12 cellular contexts compared by ENCODE assay signal in the genomic region with DNA sequence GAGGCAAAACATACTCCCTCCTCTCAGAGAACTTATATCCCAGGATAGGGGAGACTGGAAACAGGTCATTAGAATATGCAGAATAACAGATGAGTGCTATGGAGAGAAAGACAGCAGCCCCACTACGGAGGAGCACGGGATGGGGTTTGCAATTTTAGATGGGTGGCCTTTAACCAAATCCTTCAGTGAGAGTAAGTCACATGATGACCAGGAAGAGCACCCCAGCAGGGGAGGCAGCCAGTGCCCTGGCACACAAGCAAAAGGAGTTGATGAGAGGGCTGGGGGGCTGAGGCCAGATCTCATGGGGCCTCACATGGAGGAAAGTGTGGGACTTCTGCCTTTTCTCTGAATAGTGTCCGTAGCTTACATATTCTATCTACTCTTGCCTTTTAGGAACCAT. TPM values are rescaled to one million over a fixed set of nuclear protein-coding genes. Genes with fewer than 3 reads are reported as not detected.
DNase-seq lines count a peak whose midpoint lies in the region; ATAC-seq, FAIRE-seq and TF ChIP-seq lines count a peak whose summit lies in the region.
"Had no signal": no experiment of that assay in that cellular context is flagged by ENCODE, and none has a peak within 500 bp of the region (broad histone marks: within the 10 kb centered on the region; RNA-seq: fewer than 3 reads in every experiment).

No MANE protein-coding gene starts in this region.

- H3K9me3 Mint-ChIP-seq in osteocyte (ENCODE audit: unreplicated experiment) (no peaks in the 10 kb centered on the region), endothelial cell (ENCODE audit: unreplicated experiment) (no peaks in the 10 kb centered on the region)

- TF ChIP-seq POLR2A in HepG2 (IDR thresholded peaks at IDR 0.05; ENCODE audit: insufficient read depth in 1 of 2, low read depth in 2 of 2, low read length in 2 of 2) = no peak
- no peak for TF ChIP-seq POLR2A in uterus (IDR thresholded peaks at IDR 0.05)

- no peak for DNase-seq in HepG2 (ENCODE audit: low spot score)
- peak; percentile 60 for DNase-seq in choroid plexus epithelial cell (ENCODE audit: low read depth)
- DNase-seq in osteocyte (ENCODE audit: extremely low spot score, unreplicated experiment) = no peak
- DNase-seq in uterus = no peak
- no peak for DNase-seq in endothelial cell (ENCODE audit: low spot score)
- DNase-seq in posterior cingulate gyrus = no peak
- DNase-seq: dermis blood vessel endothelial cell, left colon, NCI-H446 treated with DMSO at 0.1 percent for 48 hours had no signal

- no peaks in the 10 kb centered on the region for H4K20me1 ChIP-seq in HepG2 (ENCODE audit: insufficient read depth, low read length)

- H3K27me3 Mint-ChIP-seq in osteocyte (ENCODE audit: unreplicated experiment) (no peaks in the 10 kb centered on the region), endothelial cell (ENCODE audit: unreplicated experiment) (peaks cover 4% of the 10 kb centered on the region)

- FAIRE-seq in HepG2 (lab: Jason Lieb, UNC) = no peak

- H2AFZ ChIP-seq in HepG2 (ENCODE audit: low read length) = no peak overlapping the region

- H3K36me3 ChIP-seq in liver (ENCODE audit: control insufficient read depth in 4 of 4, insufficient read depth in 3 of 4, low read depth in 1 of 4, low read length in 3 of 4) (peaks cover 2 to 23% (median 10%) of the 10 kb centered on the region in 4 donors), HepG2 (replicated peaks in 1 of 2; ENCODE audit: control insufficient read depth in 1 of 2, insufficient read depth in 2 of 2, low read length in 2 of 2) (peaks cover 11 to 39% of the 10 kb centered on the region in 2 experiments), uterus (no peaks in the 10 kb centered on the region)

- H3K4me3 ChIP-seq in liver (ENCODE audit: low read depth in 1 of 3, low read length in 3 of 3) (no peak overlapping the region), HepG2 (replicated peaks in 1 of 3; ENCODE audit: insufficient read depth in 1 of 3, low read depth in 2 of 3, low read length in 3 of 3) (no peak overlapping the region), choroid plexus epithelial cell (ENCODE audit: low read depth, low read length) (no peak overlapping the region), uterus (no peak overlapping the region)
- H3K4me3 ChIP-seq: BLaER1 had no signal

- no peaks in the 10 kb centered on the region for H3K27me3 ChIP-seq in liver (ENCODE audit: control insufficient read depth in 4 of 4, insufficient read depth in 4 of 4, low read length in 3 of 4)
- H3K27me3 ChIP-seq in HepG2 (ENCODE audit: control insufficient read depth in 1 of 2, insufficient read depth in 2 of 2, low read length in 2 of 2) = no peaks in the 10 kb centered on the region
- no peaks in the 10 kb centered on the region for H3K27me3 ChIP-seq in uterus
- H3K27me3 ChIP-seq: BLaER1 had no signal

- peak overlapping the region; percentile 77 for H3K27ac Mint-ChIP-seq in osteocyte (ENCODE audit: unreplicated experiment)
- H3K27ac Mint-ChIP-seq in endothelial cell (ENCODE audit: unreplicated experiment) = no peak overlapping the region

- no peak for TF ChIP-seq RAD21 in liver (IDR thresholded peaks at IDR 0.05)
- no peak for TF ChIP-seq RAD21 in HepG2 (CRISPR knock-in tag; IDR thresholded peaks at IDR 0.05)

- H3K79me2 ChIP-seq in HepG2 (ENCODE audit: insufficient read depth, low read length) = no peaks in the 10 kb centered on the region

- H3K9me3 ChIP-seq in liver (ENCODE audit: control insufficient read depth in 4 of 4, low read length in 3 of 4) (no peaks in the 10 kb centered on the region), HepG2 (ENCODE audit: low read length) (no peaks in the 10 kb centered on the region), uterus (no peaks in the 10 kb centered on the region)
- H3K9me3 ChIP-seq: BLaER1 had no signal

- CTCF ChIA-PET in HepG2 (lab: Yijun Ruan, JAX; ENCODE audit: low intra/inter-chr PET ratio, low total read pairs) = no interaction called here

- H3K36me3 Mint-ChIP-seq in osteocyte (ENCODE audit: unreplicated experiment) (peaks cover 23% of the 10 kb centered on the region), endothelial cell (ENCODE audit: low read depth, unreplicated experiment) (peaks cover 9% of the 10 kb centered on the region)

- H3K4me1 ChIP-seq in liver (ENCODE audit: control insufficient read depth in 4 of 4, insufficient read depth in 4 of 4, low read length in 3 of 4) = peaks cover 3 to 24% (median 15%) of the 10 kb centered on the region in 4 donors
- peaks cover 52% of the 10 kb centered on the region for H3K4me1 ChIP-seq in HepG2 (ENCODE audit: insufficient read depth, low read length)
- H3K4me1 ChIP-seq in uterus = peaks cover 10 to 22% of the 10 kb centered on the region in 2 donors

- BruUV-seq in HepG2 (replicated peaks; lab: Mats Ljungman, UMichigan) = no TSS peak

- WGBS in liver = 85% methylated on average over 3 of the region's 3 CpGs
- WGBS in HepG2 (ENCODE audit: low lambda C conversion rate) = 83% methylated on average over 3 of the region's 3 CpGs

- H3K4me3 Mint-ChIP-seq in osteocyte (ENCODE audit: unreplicated experiment) = no peak overlapping the region
- H3K4me3 Mint-ChIP-seq in endothelial cell (ENCODE audit: unreplicated experiment) = no peak overlapping the region

- in situ Hi-C loops in HepG2 (cut with HindIII; ENCODE audit: extremely low pct_ligation_motif_present, low pct_unique_long_range_greater_than_20kb) = no loop called here

- no peak overlapping the region for H3K4me2 ChIP-seq in HepG2 (ENCODE audit: low read depth, low read length)
- H3K4me2 ChIP-seq: BLaER1 had no signal

- H3K27ac ChIP-seq in liver (ENCODE audit: low read depth in 1 of 2, low read length in 2 of 2) = peak overlapping the region; percentile 60 to 78
- H3K27ac ChIP-seq in HepG2 (ENCODE audit: extremely low read length, insufficient read depth, low read length) = no peak overlapping the region
- H3K27ac ChIP-seq in uterus = peak overlapping the region; percentile 86 to 89
- H3K27ac ChIP-seq: BLaER1 had no signal

- intact Hi-C loops in HepG2 (cut with micrococcal nuclease; ENCODE audit: unreplicated experiment) = loop anchor here (1.0 to 2.0 kb wide), 2 partner anchors 51 to 111 kb away; no protein-coding TSS in a partner anchor
- intact Hi-C loops in uterus (cut with DNase I; ENCODE audit: low total_unique reads) = no loop called here
- intact Hi-C loops in posterior cingulate gyrus (cut with DNase I) = loop anchor here (2.0 kb wide), 1 partner anchor 115 kb away; no protein-coding TSS in a partner anchor

- TF ChIP-seq EP300 in HepG2 (IDR thresholded peaks at IDR 0.05; ENCODE audit: low read depth in 2 of 2, low read length in 2 of 2) = no peak
- TF ChIP-seq EP300 in HepG2 (CRISPR knock-in tag; IDR thresholded peaks at IDR 0.05; ENCODE audit: borderline replicate concordance) = no peak

- TF ChIP-seq CTCF in liver (IDR thresholded peaks at IDR 0.05; ENCODE audit: low read depth, low read length, missing input control) (no peak), HepG2 (CRISPR knock-in tag; IDR thresholded peaks at IDR 0.05) (no peak), choroid plexus epithelial cell (conservative IDR thresholded peaks at IDR 0.05; ENCODE audit: low read depth, low read length) (no peak), osteocyte (IDR thresholded peaks at IDR 0.05) (no peak), uterus (IDR thresholded peaks at IDR 0.05) (no peak), endothelial cell (IDR thresholded peaks at IDR 0.05; ENCODE audit: unreplicated experiment) (no peak)

- peaks cover 34% of the 10 kb centered on the region for H3K4me1 Mint-ChIP-seq in osteocyte (ENCODE audit: unreplicated experiment)
- H3K4me1 Mint-ChIP-seq in endothelial cell (ENCODE audit: unreplicated experiment) = peaks cover 27% of the 10 kb centered on the region

- ATAC-seq in HepG2 (no peak), GM19035 (IDR thresholded peaks at IDR 0.05; ENCODE audit: unreplicated experiment) (no peak)
- ATAC-seq: left colon had no signal

- H3K9ac ChIP-seq in liver (ENCODE audit: low read depth in 1 of 2, low read length in 2 of 2) = no peak overlapping the region
- H3K9ac ChIP-seq in HepG2 (ENCODE audit: insufficient read depth, low read depth, low read length) = no peak overlapping the region
- H3K9ac ChIP-seq: BLaER1 had no signal

- POLR2A ChIA-PET in HepG2 (lab: Yijun Ruan, JAX) = interaction anchor here (1.5 kb wide), 1 partner anchor 9 kb away, joined by 6 read pairs; no protein-coding TSS in a partner anchor

TF ChIP-seq in liver, 16 proteins besides CTCF, POLR2A, EP300 and RAD21 (continues in another document):
- TF ChIP-seq GABPA (IDR thresholded peaks at IDR 0.05 in 1 of 2, conservative IDR thresholded peaks at IDR 0.05 in 1 of 2) (no peak), FOXA2 (IDR thresholded peaks at IDR 0.05) (no peak)

TF ChIP-seq in HepG2, 621 proteins besides CTCF, POLR2A, EP300 and RAD21 (continues in another document):
- TF ChIP-seq ELF3 (CRISPR knock-in tag; IDR thresholded peaks at IDR 0.05) = no peak
- no peak for TF ChIP-seq ZNF232 (CRISPR knock-in tag; IDR thresholded peaks at IDR 0.05; ENCODE audit: borderline replicate concordance)

RNA-seq across cellular contexts. Expression of a gene that starts 43.0 kb away (rescaled TPM):
- total RNA-seq in liver (10 to 100 TPM; 34.6 to 52.0 TPM), HepG2 (2016; rRNA removed; fragmentation: Illumina TruSeq; extraction: Trizol) (43.9 and 62.5 TPM in 2 replicates), osteocyte (82.9 and 90.5 TPM in 2 replicates), uterus (100 to 1,000 TPM in 1 of 4 donors, 10 to 100 TPM in 3; 38.2 to 128 (median 42.6) TPM), endothelial cell (ENCODE audit: unreplicated experiment) (315 TPM)
- polyA plus RNA-seq in liver (10 to 100 TPM; 17.0 to 19.0 TPM), HepG2 (2011; rRNA removed) (26.3 and 27.0 TPM in 2 replicates)
- total RNA-seq in HepG2 (2016; cell fraction: cytosol; rRNA removed; fragmentation: Illumina TruSeq; extraction: Trizol; ENCODE audit: low read depth) = 22.8 and 28.1 TPM in 2 replicates
- 51.1 and 57.5 TPM in 2 replicates for total RNA-seq in HepG2 (2016; cell fraction: insoluble cytoplasmic fraction; rRNA removed; fragmentation: Illumina TruSeq; extraction: Trizol)
- total RNA-seq in HepG2 (2016; cell fraction: membrane; rRNA removed; fragmentation: Illumina TruSeq; extraction: Trizol) = 75.8 and 78.7 TPM in 2 replicates
- total RNA-seq in HepG2 (2016; cell fraction: nucleus; rRNA removed; fragmentation: Illumina TruSeq; extraction: Trizol) = 34.2 and 41.8 TPM in 2 replicates
- 17.3 and 23.1 TPM in 2 replicates for polyA plus RNA-seq in HepG2 (2011; cell fraction: cytosol; rRNA removed)
- 30.8 and 49.2 TPM in 2 replicates for polyA plus RNA-seq in HepG2 (2011; cell fraction: nucleus; rRNA removed)
- 37.6 and 54.7 TPM in 2 replicates for polyA plus RNA-seq in HepG2 (2012)
- 30.8 and 38.2 TPM in 2 replicates for polyA plus RNA-seq in HepG2 (2016; cell fraction: cytosol; fragmentation: Illumina TruSeq; extraction: Trizol; ENCODE audit: low read depth)
- polyA plus RNA-seq in HepG2 (2016; cell fraction: insoluble cytoplasmic fraction; fragmentation: Illumina TruSeq; extraction: Trizol; ENCODE audit: low read depth) = 57.4 and 67.9 TPM in 2 replicates
- 55.3 and 57.7 TPM in 2 replicates for polyA plus RNA-seq in HepG2 (2016; cell fraction: membrane; fragmentation: Illumina TruSeq; extraction: Trizol; ENCODE audit: low read depth)
- 56.1 and 65.2 TPM in 2 replicates for polyA plus RNA-seq in HepG2 (2016; cell fraction: nucleus; fragmentation: Illumina TruSeq; extraction: Trizol; ENCODE audit: insufficient read depth, low read depth)
- polyA minus RNA-seq in HepG2 (2011; rRNA and poly(A)+ RNA removed; ENCODE audit: low replicate concordance) = 16.4 and 49.1 TPM in 2 replicates
- polyA minus RNA-seq in HepG2 (2011; cell fraction: cytosol; rRNA and poly(A)+ RNA removed) = 23.7 and 34.8 TPM in 2 replicates
- polyA minus RNA-seq in HepG2 (2011; cell fraction: nucleus; rRNA and poly(A)+ RNA removed) = 29.4 and 35.6 TPM in 2 replicates
